1 cellular context compared by ENCODE assay signal in the genomic region with DNA sequence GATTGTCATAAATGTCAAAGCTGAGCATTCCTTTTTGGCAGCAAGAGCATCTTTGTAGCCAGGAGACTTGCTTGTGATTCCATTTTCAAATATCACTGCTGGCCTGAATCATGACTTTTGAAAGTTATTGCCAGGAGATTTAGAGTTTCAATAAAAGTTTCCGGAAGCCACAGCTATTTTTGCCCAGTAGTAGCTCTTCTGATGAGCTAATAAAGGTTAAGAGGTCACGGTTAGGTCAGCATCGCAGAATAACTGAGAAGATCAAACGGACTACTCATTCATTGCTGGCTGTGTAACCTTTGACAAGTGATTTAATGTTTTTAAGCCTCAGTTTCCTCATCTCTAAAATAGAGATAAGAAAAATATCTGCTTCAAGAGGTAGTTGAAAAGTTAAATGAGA.
TF ChIP-seq lines count a peak whose summit lies in the region.

No MANE protein-coding gene starts in this region.

TF ChIP-seq in SK-N-SH, 30 proteins besides CTCF, POLR2A, EP300 and RAD21 (continued from another document):
- TF ChIP-seq, protein P1, sequence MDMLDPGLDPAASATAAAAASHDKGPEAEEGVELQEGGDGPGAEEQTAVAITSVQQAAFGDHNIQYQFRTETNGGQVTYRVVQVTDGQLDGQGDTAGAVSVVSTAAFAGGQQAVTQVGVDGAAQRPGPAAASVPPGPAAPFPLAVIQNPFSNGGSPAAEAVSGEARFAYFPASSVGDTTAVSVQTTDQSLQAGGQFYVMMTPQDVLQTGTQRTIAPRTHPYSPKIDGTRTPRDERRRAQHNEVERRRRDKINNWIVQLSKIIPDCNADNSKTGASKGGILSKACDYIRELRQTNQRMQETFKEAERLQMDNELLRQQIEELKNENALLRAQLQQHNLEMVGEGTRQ (IDR thresholded peaks at IDR 0.05; ENCODE audit: borderline replicate concordance, low read depth, low read length), result no peak
- no peak for TF ChIP-seq NFIC (IDR thresholded peaks at IDR 0.05; ENCODE audit: borderline replicate concordance)
